ENCODE assay signal across 7 cellular contexts in genomic region chr1:239804265-239804664, GRCh38.
"Had no signal": no experiment of that assay in that cellular context is flagged by ENCODE, and none has a peak within 500 bp of the region (broad histone marks: within the 10 kb centered on the region; RNA-seq: fewer than 3 reads in every experiment).

No MANE protein-coding gene starts in this region.

- H3K4me3 Mint-ChIP-seq: IgD-negative memory B cell had no signal

- ATAC-seq: HCT116, HepG2 had no signal

- H3K27ac Mint-ChIP-seq: IgD-negative memory B cell had no signal

- H3K4me3 ChIP-seq: GM23248, HAP-1 had no signal

- H3K4me1 ChIP-seq: HAP-1 had no signal

- H3K9me3 ChIP-seq: HAP-1 had no signal

- H3K4me1 Mint-ChIP-seq: IgD-negative memory B cell had no signal

- H3K9ac ChIP-seq: GM23248 had no signal

- H3K27ac ChIP-seq: GM23248, HL-60 had no signal

- H3K36me3 ChIP-seq: HAP-1 had no signal

- H2AFZ ChIP-seq: GM23248 had no signal

- DNase-seq: GM23248, GOT3 had no signal
